11 cellular contexts compared by ENCODE assay signal in genomic region chr6:7148100-7148822, GRCh38. TPM values are rescaled to one million over a fixed set of nuclear protein-coding genes. Genes with fewer than 3 reads are reported as not detected.
A peak's percentile ranks its signal among the peaks of the same experiment; 100 is the strongest.
DNase-seq lines count a peak whose midpoint lies in the region; ATAC-seq and TF ChIP-seq lines count a peak whose summit lies in the region.
"Had no signal": no experiment of that assay in that cellular context is flagged by ENCODE, and none has a peak within 500 bp of the region (broad histone marks: within the 10 kb centered on the region; RNA-seq: fewer than 3 reads in every experiment).

No MANE protein-coding gene starts in this region.

- H3K27ac ChIP-seq in suprapubic skin (peak overlapping the region; percentile 86), left lung (no peak overlapping the region)

- H3K4me1 ChIP-seq in suprapubic skin (peaks cover 75% of the 10 kb centered on the region), left lung (peaks cover 47 to 83% of the 10 kb centered on the region in 2 donors)

- no peaks in the 10 kb centered on the region for H3K27me3 ChIP-seq in suprapubic skin
- H3K27me3 ChIP-seq in left lung: no peaks in the 10 kb centered on the region

- CTCF ChIA-PET in activated naive CD4-positive, alpha-beta T cell treated with anti-CD3 and anti-CD28 coated beads for 36 hours (lab: Charles Lee): no interaction called here
- CTCF ChIA-PET in activated naive CD4-positive, alpha-beta T cell treated with anti-CD3 and anti-CD28 coated beads, Interleukin-2, amount 10 ng/mL, durations not matched to agents 7 days and 5 days (lab: Charles Lee): interaction anchor here (0.6 to 1.5 kb wide), 5 partner anchors 14 to 448 kb away, joined by 3 to 4 read pairs (median 3); no protein-coding TSS in a partner anchor

- H3K36me3 Mint-ChIP-seq in activated naive CD4-positive, alpha-beta T cell treated with anti-CD3 and anti-CD28 coated beads for 36 hours (ENCODE audit: low read depth): peaks cover 2% of the 10 kb centered on the region
- H3K36me3 Mint-ChIP-seq in activated naive CD4-positive, alpha-beta T cell treated with anti-CD3 and anti-CD28 coated beads, Interleukin-2, amount 10 ng/mL, durations not matched to agents 7 days and 5 days: peaks cover 6% of the 10 kb centered on the region
- peaks cover 17% of the 10 kb centered on the region for H3K36me3 Mint-ChIP-seq in activated T-helper 2 cell treated with anti-CD3 and anti-CD28 coated beads, Interferon-gamma antibody, Interleukin-2, Interleukin-4, amounts not matched to agents 10 μg/mL and 5 μg/mL and 100 μg/mL, durations not matched to agents 14 hours and 24 hours and 36 hours (ENCODE audit: low read depth)

- H3K9me3 ChIP-seq in suprapubic skin: no peaks in the 10 kb centered on the region
- H3K9me3 ChIP-seq in left lung: no peaks in the 10 kb centered on the region

- intact Hi-C loops in activated naive CD4-positive, alpha-beta T cell treated with anti-CD3 and anti-CD28 coated beads for 36 hours (cut with micrococcal nuclease): loop anchor here (5.0 kb wide), 1 partner anchor 336 kb away; no protein-coding TSS in a partner anchor
- intact Hi-C loops in activated T-helper 2 cell treated with anti-CD3 and anti-CD28 coated beads, Interferon-gamma antibody, Interleukin-2, Interleukin-4, amounts not matched to agents 10 μg/mL and 5 μg/mL and 100 μg/mL, durations not matched to agents 14 hours and 24 hours and 36 hours (cut with micrococcal nuclease): loop anchor here (1.0 kb wide), 1 partner anchor 11 kb away; no protein-coding TSS in a partner anchor
- intact Hi-C loops in left lung (cut with DNase I): loop anchor here in 1 of 2 donors (10.0 kb wide), 1 partner anchor 627 kb away; no protein-coding TSS in a partner anchor

- no peaks in the 10 kb centered on the region for H3K9me3 Mint-ChIP-seq in activated naive CD4-positive, alpha-beta T cell treated with anti-CD3 and anti-CD28 coated beads for 36 hours
- no peaks in the 10 kb centered on the region for H3K9me3 Mint-ChIP-seq in activated naive CD4-positive, alpha-beta T cell treated with anti-CD3 and anti-CD28 coated beads, Interleukin-2, amount 10 ng/mL, durations not matched to agents 7 days and 5 days
- H3K9me3 Mint-ChIP-seq in activated T-helper 2 cell treated with anti-CD3 and anti-CD28 coated beads, Interferon-gamma antibody, Interleukin-2, Interleukin-4, amounts not matched to agents 10 μg/mL and 5 μg/mL and 100 μg/mL, durations not matched to agents 14 hours and 24 hours and 36 hours: no peaks in the 10 kb centered on the region
- H3K9me3 Mint-ChIP-seq: CD8-positive, alpha-beta T cell had no signal

- ATAC-seq in left lung: no peak
- ATAC-seq in GM18858 (IDR thresholded peaks at IDR 0.05; ENCODE audit: unreplicated experiment): no peak
- ATAC-seq: CD8-positive, alpha-beta T cell had no signal

- TF ChIP-seq CTCF in suprapubic skin (IDR thresholded peaks at IDR 0.05) (no peak), left lung (IDR thresholded peaks at IDR 0.05) (no peak)

- peak overlapping the region; percentile 85 for H3K27ac Mint-ChIP-seq in activated naive CD4-positive, alpha-beta T cell treated with anti-CD3 and anti-CD28 coated beads for 36 hours
- H3K27ac Mint-ChIP-seq in activated naive CD4-positive, alpha-beta T cell treated with anti-CD3 and anti-CD28 coated beads, Interleukin-2, amount 10 ng/mL, durations not matched to agents 7 days and 5 days: no peak overlapping the region
- H3K27ac Mint-ChIP-seq in activated T-helper 2 cell treated with anti-CD3 and anti-CD28 coated beads, Interferon-gamma antibody, Interleukin-2, Interleukin-4, amounts not matched to agents 10 μg/mL and 5 μg/mL and 100 μg/mL, durations not matched to agents 14 hours and 24 hours and 36 hours: peak overlapping the region; percentile 59
- H3K27ac Mint-ChIP-seq: CD8-positive, alpha-beta T cell had no signal

- H3K4me3 ChIP-seq in suprapubic skin: no peak overlapping the region
- no peak overlapping the region for H3K4me3 ChIP-seq in left lung

- H3K36me3 ChIP-seq in suprapubic skin (no peaks in the 10 kb centered on the region), left lung (no peaks in the 10 kb centered on the region)

- no peak for TF ChIP-seq POLR2A in suprapubic skin (IDR thresholded peaks at IDR 0.05)

- H3K4me3 Mint-ChIP-seq in activated naive CD4-positive, alpha-beta T cell treated with anti-CD3 and anti-CD28 coated beads for 36 hours: no peak overlapping the region
- no peak overlapping the region for H3K4me3 Mint-ChIP-seq in activated naive CD4-positive, alpha-beta T cell treated with anti-CD3 and anti-CD28 coated beads, Interleukin-2, amount 10 ng/mL, durations not matched to agents 7 days and 5 days
- H3K4me3 Mint-ChIP-seq in activated T-helper 2 cell treated with anti-CD3 and anti-CD28 coated beads, Interferon-gamma antibody, Interleukin-2, Interleukin-4, amounts not matched to agents 10 μg/mL and 5 μg/mL and 100 μg/mL, durations not matched to agents 14 hours and 24 hours and 36 hours (ENCODE audit: low read depth): no peak overlapping the region

- H3K27me3 Mint-ChIP-seq in activated naive CD4-positive, alpha-beta T cell treated with anti-CD3 and anti-CD28 coated beads for 36 hours (ENCODE audit: low read depth): no peaks in the 10 kb centered on the region
- no peaks in the 10 kb centered on the region for H3K27me3 Mint-ChIP-seq in activated naive CD4-positive, alpha-beta T cell treated with anti-CD3 and anti-CD28 coated beads, Interleukin-2, amount 10 ng/mL, durations not matched to agents 7 days and 5 days
- no peaks in the 10 kb centered on the region for H3K27me3 Mint-ChIP-seq in activated T-helper 2 cell treated with anti-CD3 and anti-CD28 coated beads, Interferon-gamma antibody, Interleukin-2, Interleukin-4, amounts not matched to agents 10 μg/mL and 5 μg/mL and 100 μg/mL, durations not matched to agents 14 hours and 24 hours and 36 hours (ENCODE audit: low read depth)

- peak; percentile 27 for DNase-seq in activated naive CD4-positive, alpha-beta T cell treated with anti-CD3 and anti-CD28 coated beads for 36 hours
- no peak for DNase-seq in activated naive CD4-positive, alpha-beta T cell treated with anti-CD3 and anti-CD28 coated beads, Interleukin-2, amount 10 ng/mL, durations not matched to agents 7 days and 5 days
- no peak for DNase-seq in activated T-helper 2 cell treated with anti-CD3 and anti-CD28 coated beads, Interferon-gamma antibody, Interleukin-2, Interleukin-4, amounts not matched to agents 10 μg/mL and 5 μg/mL and 100 μg/mL, durations not matched to agents 14 hours and 24 hours and 36 hours (ENCODE audit: low spot score)
- peak; percentile 73 for DNase-seq in iris pigment epithelial cell (ENCODE audit: low read depth)
- DNase-seq in suprapubic skin (ENCODE audit: low spot score in 2 of 2): no peak
- no peak for DNase-seq in NCI-H446 treated with DMSO at 0.1 percent for 48 hours (lab: John Stamatoyannopoulos, UW)
- DNase-seq in left lung: no peak
- DNase-seq: CD8-positive, alpha-beta T cell; effector CD8-positive, alpha-beta T cell; NCI-H510A had no signal

- WGBS in suprapubic skin: 71% methylated on average over 5 of the region's 5 CpGs

- no peak for TF ChIP-seq EP300 in suprapubic skin (IDR thresholded peaks at IDR 0.05)

- peaks cover 80% of the 10 kb centered on the region for H3K4me1 Mint-ChIP-seq in activated naive CD4-positive, alpha-beta T cell treated with anti-CD3 and anti-CD28 coated beads for 36 hours (ENCODE audit: low read depth)
- H3K4me1 Mint-ChIP-seq in activated naive CD4-positive, alpha-beta T cell treated with anti-CD3 and anti-CD28 coated beads, Interleukin-2, amount 10 ng/mL, durations not matched to agents 7 days and 5 days: peaks cover 64% of the 10 kb centered on the region
- peaks cover 65% of the 10 kb centered on the region for H3K4me1 Mint-ChIP-seq in activated T-helper 2 cell treated with anti-CD3 and anti-CD28 coated beads, Interferon-gamma antibody, Interleukin-2, Interleukin-4, amounts not matched to agents 10 μg/mL and 5 μg/mL and 100 μg/mL, durations not matched to agents 14 hours and 24 hours and 36 hours (ENCODE audit: low read depth)

RNA-seq across cellular contexts. Expression of gene RREB1, which starts 40.5 kb away (rescaled TPM):
- total RNA-seq in activated naive CD4-positive, alpha-beta T cell treated with anti-CD3 and anti-CD28 coated beads for 36 hours: 10 to 100 TPM; 10.8 to 12.2 TPM
- total RNA-seq in activated T-helper 2 cell treated with anti-CD3 and anti-CD28 coated beads, Interferon-gamma antibody, Interleukin-2, Interleukin-4, amounts not matched to agents 10 μg/mL and 5 μg/mL and 100 μg/mL, durations not matched to agents 14 hours and 24 hours and 36 hours: 23.1 and 23.6 TPM in 2 replicates
- total RNA-seq in suprapubic skin (100 to 1,000 TPM in 1 of 4 donors, 10 to 100 TPM in 3; 56.2 to 102 (median 62.6) TPM), left lung (10 to 100 TPM; 49.3 to 54.0 TPM)

Comparison
In these comparisons a context has a peak if more than half of its experiments do, and no peak if none do; other contexts are left out.
1. DNase-seq: peak in activated naive CD4-positive, alpha-beta T cell treated with anti-CD3 and anti-CD28 coated beads for 36 hours (single experiment) and iris pigment epithelial cell (single experiment); none in activated naive CD4-positive, alpha-beta T cell treated with anti-CD3 and anti-CD28 coated beads, Interleukin-2, amount 10 ng/mL, durations not matched to agents 7 days and 5 days (single experiment), activated T-helper 2 cell treated with anti-CD3 and anti-CD28 coated beads, Interferon-gamma antibody, Interleukin-2, Interleukin-4, amounts not matched to agents 10 μg/mL and 5 μg/mL and 100 μg/mL, durations not matched to agents 14 hours and 24 hours and 36 hours (single experiment), suprapubic skin (0 of 2), NCI-H446 treated with DMSO at 0.1 percent for 48 hours (single experiment) and left lung (0 of 2).